In genomic region chr11:96257972-96258951, GRCh38 we compare ENCODE assay signal across 8 cellular contexts.
A peak's percentile ranks its signal among the peaks of the same experiment; 100 is the strongest.
DNase-seq lines count a peak whose midpoint lies in the region; ATAC-seq, FAIRE-seq and TF ChIP-seq lines count a peak whose summit lies in the region.

No MANE protein-coding gene starts in this region.

- H3K9ac ChIP-seq in astrocyte (ENCODE audit: low read length), result no peak overlapping the region

- ATAC-seq in GM18502 (IDR thresholded peaks at IDR 0.05; ENCODE audit: poor library complexity, unreplicated experiment), result peak; percentile 82
- ATAC-seq in GM21825 (IDR thresholded peaks at IDR 0.05; ENCODE audit: unreplicated experiment), result peak; percentile 64
- ATAC-seq in naive thymus-derived CD8-positive, alpha-beta T cell, result peak; percentile 73 to 85

- H3K4me3 Mint-ChIP-seq in astrocyte (ENCODE audit: unreplicated experiment), result no peak overlapping the region
- peak overlapping the region; percentile 46 to 86 (median 80) for H3K4me3 Mint-ChIP-seq in naive thymus-derived CD8-positive, alpha-beta T cell

- FAIRE-seq in astrocyte (lab: Jason Lieb, UNC), result no peak

- H3K36me3 Mint-ChIP-seq in astrocyte (ENCODE audit: low read depth, unreplicated experiment), result peaks cover 6% of the 10 kb centered on the region
- peaks cover 2 to 7% (median 4%) of the 10 kb centered on the region in 3 donors for H3K36me3 Mint-ChIP-seq in naive thymus-derived CD8-positive, alpha-beta T cell

- H4K20me1 ChIP-seq in astrocyte (ENCODE audit: insufficient read depth, low read length), result no peaks in the 10 kb centered on the region

- DNase-seq in MG63, result peak; percentile 17
- peak; percentile 45 for DNase-seq in astrocyte (ENCODE audit: low read depth)
- DNase-seq in naive thymus-derived CD8-positive, alpha-beta T cell, result peak in 9 of 10 donors; percentile 17 to 79 (median 66)
- no peak for DNase-seq in NCI-H510A (lab: John Stamatoyannopoulos, UW)
- DNase-seq in retina, result no peak
- DNase-seq in BE2C, result no peak

- peak overlapping the region; percentile 5 for H3K27ac ChIP-seq in astrocyte (ENCODE audit: low read depth, low read length)

- H2AFZ ChIP-seq in astrocyte (ENCODE audit: low read depth, low read length), result no peak overlapping the region

- no peaks in the 10 kb centered on the region for H3K27me3 Mint-ChIP-seq in astrocyte (ENCODE audit: low read depth, unreplicated experiment)
- no peaks in the 10 kb centered on the region for H3K27me3 Mint-ChIP-seq in naive thymus-derived CD8-positive, alpha-beta T cell

- peak overlapping the region; percentile 70 for H3K27ac Mint-ChIP-seq in astrocyte (ENCODE audit: unreplicated experiment)
- peak overlapping the region; percentile 97 to 100 (median 98) for H3K27ac Mint-ChIP-seq in naive thymus-derived CD8-positive, alpha-beta T cell

- TF ChIP-seq CTCF in astrocyte (IDR thresholded peaks at IDR 0.05; ENCODE audit: insufficient read depth, low read depth, low read length), result no peak
- no peak for TF ChIP-seq CTCF in BE2C (IDR thresholded peaks at IDR 0.05; ENCODE audit: low read depth, low read length)

- peaks cover 83% of the 10 kb centered on the region for H3K79me2 ChIP-seq in astrocyte (ENCODE audit: insufficient read depth, low read length)

- H3K27me3 ChIP-seq in MG63, result no peaks in the 10 kb centered on the region
- H3K27me3 ChIP-seq in astrocyte (ENCODE audit: insufficient read depth, low read length), result no peaks in the 10 kb centered on the region
- no peaks in the 10 kb centered on the region for H3K27me3 ChIP-seq in BE2C

- no peaks in the 10 kb centered on the region for H3K9me3 Mint-ChIP-seq in astrocyte (ENCODE audit: unreplicated experiment)
- H3K9me3 Mint-ChIP-seq in naive thymus-derived CD8-positive, alpha-beta T cell, result no peaks in the 10 kb centered on the region

- H3K4me1 Mint-ChIP-seq in astrocyte (ENCODE audit: low read depth, unreplicated experiment), result peaks cover 70% of the 10 kb centered on the region
- peaks cover 44 to 98% (median 91%) of the 10 kb centered on the region in 4 donors for H3K4me1 Mint-ChIP-seq in naive thymus-derived CD8-positive, alpha-beta T cell

- H3K4me2 ChIP-seq in astrocyte (ENCODE audit: low read length), result peak overlapping the region; percentile 38

- POLR2A ChIA-PET in naive thymus-derived CD8-positive, alpha-beta T cell (lab: Charles Lee), result interaction anchor here (0.6 to 2.3 kb wide), 11 partner anchors 10 to 244 kb away, joined by 3 to 8 read pairs (median 4); partner anchors contain the start of gene MAML2

- H3K4me3 ChIP-seq in MG63 (peak overlapping the region; percentile 3; the same call in 1 of the 2 replicates), astrocyte (ENCODE audit: insufficient read depth, low read depth, low read length) (no peak overlapping the region), BE2C (ENCODE audit: low read depth, low read length) (no peak overlapping the region)

- H3K36me3 ChIP-seq in MG63 (no peaks in the 10 kb centered on the region), astrocyte (ENCODE audit: insufficient read depth, low read length) (no peaks in the 10 kb centered on the region), BE2C (peaks cover 3% of the 10 kb centered on the region; the same call in 1 of the 2 replicates)

- H3K9me3 ChIP-seq in MG63, result no peaks in the 10 kb centered on the region
- H3K9me3 ChIP-seq in astrocyte (ENCODE audit: insufficient read depth, low read depth, low read length), result no peaks in the 10 kb centered on the region
- no peaks in the 10 kb centered on the region for H3K9me3 ChIP-seq in BE2C

- H3K4me1 ChIP-seq in astrocyte (ENCODE audit: insufficient read depth, low read length), result peaks cover 44% of the 10 kb centered on the region
- H3K4me1 ChIP-seq in BE2C, result peaks cover 15% of the 10 kb centered on the region

Comparison
In these comparisons a context has a peak if more than half of its experiments do, and no peak if none do; other contexts are left out.
1. DNase-seq: peak in MG63 (single experiment), astrocyte (single experiment) and naive thymus-derived CD8-positive, alpha-beta T cell (9 of 10); none in NCI-H510A (single experiment), retina (single experiment) and BE2C (single experiment).
2. Peak in every context shown above with its lines, with median percentiles within 50 percentile points of each other: ATAC-seq.